1 cellular context compared by ENCODE assay signal in the genomic region with DNA sequence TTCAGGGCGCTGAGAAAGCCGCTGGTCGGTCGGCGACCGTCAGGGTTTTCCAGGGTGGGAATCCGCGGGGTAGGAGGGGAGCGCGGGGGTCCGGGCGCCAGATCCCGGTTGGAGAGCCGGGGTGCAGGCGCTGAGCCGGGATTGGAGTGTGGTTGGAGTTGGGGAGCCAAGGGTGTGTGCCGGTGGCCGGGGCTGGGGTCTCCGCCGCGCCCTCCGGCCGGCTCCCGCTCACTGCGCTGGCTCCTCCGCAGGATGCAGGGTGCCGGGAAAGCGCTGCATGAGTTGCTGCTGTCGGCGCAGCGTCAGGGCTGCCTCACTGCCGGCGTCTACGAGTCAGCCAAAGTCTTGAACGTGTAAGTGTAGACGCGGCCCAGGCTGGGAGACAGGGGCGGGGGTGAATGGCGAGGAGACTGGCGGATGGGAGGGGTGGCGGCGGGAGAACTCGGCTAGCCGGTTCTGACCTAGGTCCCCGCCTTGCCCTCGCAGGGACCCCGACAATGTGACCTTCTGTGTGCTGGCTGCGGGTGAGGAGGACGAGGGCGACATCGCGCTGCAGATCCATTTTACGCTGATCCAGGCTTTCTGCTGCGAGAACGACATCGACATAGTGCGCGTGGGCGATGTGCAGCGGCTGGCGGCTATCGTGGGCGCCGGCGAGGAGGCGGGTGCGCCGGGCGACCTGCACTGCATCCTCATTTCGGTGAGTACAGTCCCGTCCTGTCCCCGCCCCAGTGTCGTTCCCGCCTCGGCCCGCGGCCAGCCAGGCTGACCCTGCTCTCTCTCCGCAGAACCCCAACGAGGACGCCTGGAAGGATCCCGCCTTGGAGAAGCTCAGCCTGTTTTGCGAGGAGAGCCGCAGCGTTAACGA.
TF ChIP-seq lines count a peak whose summit lies in the region.

No MANE protein-coding gene starts in this region.

TF ChIP-seq in WTC11, 78 proteins besides CTCF, POLR2A, EP300 and RAD21 (continued from another document):
- TF ChIP-seq IRF1 (CRISPR knock-in tag; IDR thresholded peaks at IDR 0.05), result peak; percentile 33; the same call in 1 of the 2 replicates
- no peak for TF ChIP-seq CREM (CRISPR knock-in tag; IDR thresholded peaks at IDR 0.05)
- TF ChIP-seq, protein P1, sequence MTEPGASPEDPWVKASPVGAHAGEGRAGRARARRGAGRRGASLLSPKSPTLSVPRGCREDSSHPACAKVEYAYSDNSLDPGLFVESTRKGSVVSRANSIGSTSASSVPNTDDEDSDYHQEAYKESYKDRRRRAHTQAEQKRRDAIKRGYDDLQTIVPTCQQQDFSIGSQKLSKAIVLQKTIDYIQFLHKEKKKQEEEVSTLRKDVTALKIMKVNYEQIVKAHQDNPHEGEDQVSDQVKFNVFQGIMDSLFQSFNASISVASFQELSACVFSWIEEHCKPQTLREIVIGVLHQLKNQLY (CRISPR knock-in tag; IDR thresholded peaks at IDR 0.05), result 0 out of 2 replicates have a peak, but pooled peaks have one; percentile 5
- TF ChIP-seq, protein P2, sequence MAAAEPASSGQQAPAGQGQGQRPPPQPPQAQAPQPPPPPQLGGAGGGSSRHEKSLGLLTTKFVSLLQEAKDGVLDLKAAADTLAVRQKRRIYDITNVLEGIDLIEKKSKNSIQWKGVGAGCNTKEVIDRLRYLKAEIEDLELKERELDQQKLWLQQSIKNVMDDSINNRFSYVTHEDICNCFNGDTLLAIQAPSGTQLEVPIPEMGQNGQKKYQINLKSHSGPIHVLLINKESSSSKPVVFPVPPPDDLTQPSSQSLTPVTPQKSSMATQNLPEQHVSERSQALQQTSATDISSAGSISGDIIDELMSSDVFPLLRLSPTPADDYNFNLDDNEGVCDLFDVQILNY (CRISPR knock-in tag; IDR thresholded peaks at IDR 0.05), result peak; percentile 55; the same call in 1 of the 2 replicates
TF ChIP-seq in WTC11: peak in this region for 5.
